8 cellular contexts compared by ENCODE assay signal in genomic region chr1:26161408-26162219, GRCh38. TPM values are rescaled to one million over a fixed set of nuclear protein-coding genes. Genes with fewer than 3 reads are reported as not detected.
DNase-seq lines count a peak whose midpoint lies in the region; ATAC-seq and TF ChIP-seq lines count a peak whose summit lies in the region.

No MANE protein-coding gene starts in this region.

- ATAC-seq in Panc1 (peak; percentile 71), left ventricle myocardium superior (peak; percentile 67)

- DNase-seq in NOMO-1 (lab: John Stamatoyannopoulos, UW; ENCODE audit: unreplicated experiment in 2 of 2) (peak; percentile 51 to 54), NOMO-1 treated with dmso at 0.1 percent for 144 hours (lab: John Stamatoyannopoulos, UW; ENCODE audit: unreplicated experiment) (no peak), Panc1 (ENCODE audit: low read depth, low spot score) (no peak), amygdala (lab: John Stamatoyannopoulos, UW) (peak in 36 of 56 donors; percentile 7 to 76 (median 48)), left ventricle myocardium superior (peak; percentile 89), posterior vena cava (ENCODE audit: low spot score) (peak; percentile 87), NCI-H446 (lab: John Stamatoyannopoulos, UW) (no peak), OCI-M2 (lab: John Stamatoyannopoulos, UW; ENCODE audit: unreplicated experiment) (no peak)

- in situ Hi-C loops in Panc1 (cut with HindIII; ENCODE audit: low pct_unique_long_range_greater_than_20kb, low sequenced_read_pairs), result no loop called here

- no peaks in the 10 kb centered on the region for H3K9me3 ChIP-seq in Panc1 (ENCODE audit: control insufficient read depth, insufficient read depth, low read depth, low read length)

- no peaks in the 10 kb centered on the region for H3K27me3 ChIP-seq in Panc1 (ENCODE audit: control insufficient read depth, insufficient read depth, low read length)

- peak overlapping the region; percentile 47 to 56 for H3K4me3 ChIP-seq in Panc1 (ENCODE audit: low read depth in 2 of 2, low read length in 2 of 2)

- CTCF ChIA-PET in Panc1 (lab: Charles Lee), result no interaction called here

- TF ChIP-seq CTCF in Panc1 (IDR thresholded peaks at IDR 0.05), result peak; percentile 39; the same call in 1 of the 2 replicates

- intact Hi-C loops in Panc1 (cut with micrococcal nuclease; ENCODE audit: unreplicated experiment), result no loop called here
- intact Hi-C loops in left ventricle myocardium superior (cut with micrococcal nuclease), result loop anchor here (10.0 kb wide), 1 partner anchor 57 kb away; no protein-coding TSS in a partner anchor
- intact Hi-C loops in posterior vena cava (cut with DNase I), result loop anchor here in 1 of 2 donors (5.0 kb wide), 1 partner anchor 54 kb away; no protein-coding TSS in a partner anchor

- H3K4me1 ChIP-seq in Panc1 (ENCODE audit: control insufficient read depth, insufficient read depth, low read length), result peaks cover 6% of the 10 kb centered on the region; the same call in 1 of the 2 replicates

- no TSS peak for BruUV-seq in Panc1 (replicated peaks; lab: Mats Ljungman, UMichigan)

- POLR2A ChIA-PET in Panc1 (lab: Charles Lee), result no interaction called here

- H3K36me3 ChIP-seq in Panc1 (ENCODE audit: control insufficient read depth, insufficient read depth, low read length), result no peaks in the 10 kb centered on the region

- peak overlapping the region; percentile 73 for H3K27ac ChIP-seq in Panc1 (ENCODE audit: low read length)

RNA-seq across cellular contexts. Expression of gene FAM110D, which starts 2.7 kb away (rescaled TPM):
- 0.05 TPM for total RNA-seq in Panc1 (2021; ENCODE audit: unreplicated experiment)
- 0.10 TPM for polyA plus RNA-seq in Panc1 (2012; ENCODE audit: insufficient read length)
- 4.5 TPM for total RNA-seq in left ventricle myocardium superior
- total RNA-seq in posterior vena cava, result 1 to 10 TPM; 4.5 to 4.7 TPM

RNA-seq across cellular contexts. Expression of gene C1orf232, which starts 7.1 kb away (rescaled TPM):
- not detected for total RNA-seq in Panc1 (2021; ENCODE audit: unreplicated experiment)
- polyA plus RNA-seq in Panc1 (2012; ENCODE audit: insufficient read length), result not detected
- not detected for total RNA-seq in left ventricle myocardium superior
- total RNA-seq in posterior vena cava, result not detected

RNA-seq across cellular contexts. Expression of gene ZNF593, which starts 8.1 kb away (rescaled TPM):
- total RNA-seq in Panc1 (2021; ENCODE audit: unreplicated experiment) (108 TPM), left ventricle myocardium superior (11.6 TPM), posterior vena cava (10 to 100 TPM; 14.9 to 17.6 TPM)
- polyA plus RNA-seq in Panc1 (2012; ENCODE audit: insufficient read length), result 150 TPM

RNA-seq across cellular contexts. Expression of gene ZNF593OS, which starts 10.0 kb away (rescaled TPM):
- total RNA-seq in Panc1 (2021; ENCODE audit: unreplicated experiment), result not detected
- not detected for polyA plus RNA-seq in Panc1 (2012; ENCODE audit: insufficient read length)
- not detected for total RNA-seq in left ventricle myocardium superior
- not detected for total RNA-seq in posterior vena cava

RNA-seq across cellular contexts. Expression of gene CNKSR1, which starts 15.7 kb away (rescaled TPM):
- total RNA-seq in Panc1 (2021; ENCODE audit: unreplicated experiment) (13.7 TPM), left ventricle myocardium superior (1.7 TPM), posterior vena cava (1 to 10 TPM in 1 of 2 donors, under 1 TPM in 1; 0.32 to 2.4 TPM)
- 16.1 TPM for polyA plus RNA-seq in Panc1 (2012; ENCODE audit: insufficient read length)

Comparison
In these comparisons a context has a peak if more than half of its experiments do, and no peak if none do; other contexts are left out.
1. DNase-seq: peak in NOMO-1 (2 of 2), amygdala (36 of 56), left ventricle myocardium superior (single experiment) and posterior vena cava (single experiment); none in NOMO-1 treated with dmso at 0.1 percent for 144 hours (single experiment), Panc1 (single experiment), NCI-H446 (0 of 2) and OCI-M2 (single experiment).